1 cellular context compared by ENCODE assay signal in the genomic region with DNA sequence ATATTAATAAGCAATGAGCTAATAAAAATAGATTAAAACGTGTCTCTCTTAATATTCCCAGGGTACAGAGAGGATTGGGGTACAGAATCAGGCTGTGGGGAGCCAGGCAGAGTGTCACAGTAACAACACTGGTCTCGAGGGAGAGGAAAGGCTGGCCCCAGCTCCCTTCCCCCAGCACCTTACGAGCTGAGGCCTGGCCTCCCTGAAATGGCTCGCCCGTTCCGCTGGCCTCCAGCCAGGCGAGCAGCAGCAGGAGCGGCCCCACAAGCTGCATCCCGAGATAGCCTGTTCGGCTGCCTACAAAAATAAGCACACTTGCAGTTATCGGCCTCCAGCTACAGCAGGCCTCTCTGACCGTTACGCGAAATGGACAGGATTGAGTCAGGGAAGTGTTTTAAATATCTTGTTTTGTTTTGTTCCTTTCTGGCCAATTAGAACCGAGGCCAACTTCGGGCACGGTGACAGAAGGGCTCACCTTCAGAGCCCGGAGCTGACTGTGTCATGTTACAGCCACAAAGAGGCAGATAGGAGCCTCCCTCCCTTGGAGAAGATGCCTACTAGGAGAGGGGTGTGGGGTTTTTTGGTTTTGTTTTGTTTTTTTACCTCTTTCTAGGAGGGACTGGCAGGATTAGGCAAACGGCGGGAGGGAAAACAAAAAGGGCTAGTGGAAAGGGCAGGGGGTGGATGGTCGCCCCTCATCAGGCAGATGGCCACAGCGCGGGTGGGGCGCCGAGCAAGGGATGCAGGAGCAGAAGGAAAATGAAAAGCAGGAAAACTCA.
A peak's percentile ranks its signal among the peaks of the same experiment; 100 is the strongest.
TF ChIP-seq lines count a peak whose summit lies in the region.

No MANE protein-coding gene starts in this region.

TF ChIP-seq in K562, 482 proteins besides CTCF, POLR2A, EP300 and RAD21 (continued from another document and continues in another):
- TF ChIP-seq MECOM (CRISPR knock-in tag; IDR thresholded peaks at IDR 0.05) = 0 out of 2 replicates have a peak, but pooled peaks have one; percentile 7
- TF ChIP-seq XRCC5 (IDR thresholded peaks at IDR 0.05; ENCODE audit: low read depth, low read length) = 0 out of 2 replicates have a peak, but pooled peaks have one; percentile 23
- TF ChIP-seq, protein P1, sequence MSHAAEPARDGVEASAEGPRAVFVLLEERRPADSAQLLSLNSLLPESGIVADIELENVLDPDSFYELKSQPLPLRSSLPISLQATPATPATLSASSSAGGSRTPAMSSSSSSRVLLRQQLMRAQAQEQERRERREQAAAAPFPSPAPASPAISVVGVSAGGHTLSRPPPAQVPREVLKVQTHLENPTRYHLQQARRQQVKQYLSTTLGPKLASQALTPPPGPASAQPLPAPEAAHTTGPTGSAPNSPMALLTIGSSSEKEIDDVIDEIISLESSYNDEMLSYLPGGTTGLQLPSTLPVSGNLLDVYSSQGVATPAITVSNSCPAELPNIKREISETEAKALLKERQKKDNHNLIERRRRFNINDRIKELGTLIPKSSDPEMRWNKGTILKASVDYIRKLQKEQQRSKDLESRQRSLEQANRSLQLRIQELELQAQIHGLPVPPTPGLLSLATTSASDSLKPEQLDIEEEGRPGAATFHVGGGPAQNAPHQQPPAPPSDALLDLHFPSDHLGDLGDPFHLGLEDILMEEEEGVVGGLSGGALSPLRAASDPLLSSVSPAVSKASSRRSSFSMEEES (CRISPR knock-in tag; IDR thresholded peaks at IDR 0.05) = no peak
- TF ChIP-seq ZBTB26 (CRISPR knock-in tag; IDR thresholded peaks at IDR 0.05) = peak; percentile 55; the same call in 1 of the 2 replicates
- TF ChIP-seq ATF1 (CRISPR knock-in tag; IDR thresholded peaks at IDR 0.05) = no peak
- TF ChIP-seq ATF1 (tag; IDR thresholded peaks at IDR 0.05) = peak; percentile 92
- peak; percentile 99 for TF ChIP-seq CXXC5 (CRISPR knock-in tag; IDR thresholded peaks at IDR 0.05)
- TF ChIP-seq TEAD4 (IDR thresholded peaks at IDR 0.05; ENCODE audit: low read length) = peak; percentile 99
- TF ChIP-seq TEAD4 (CRISPR knock-in tag; IDR thresholded peaks at IDR 0.05; ENCODE audit: borderline replicate concordance) = no peak
- no peak for TF ChIP-seq RBM25 (IDR thresholded peaks at IDR 0.05; ENCODE audit: low read depth, low read length, severe bottlenecking)
- TF ChIP-seq, protein P2, sequence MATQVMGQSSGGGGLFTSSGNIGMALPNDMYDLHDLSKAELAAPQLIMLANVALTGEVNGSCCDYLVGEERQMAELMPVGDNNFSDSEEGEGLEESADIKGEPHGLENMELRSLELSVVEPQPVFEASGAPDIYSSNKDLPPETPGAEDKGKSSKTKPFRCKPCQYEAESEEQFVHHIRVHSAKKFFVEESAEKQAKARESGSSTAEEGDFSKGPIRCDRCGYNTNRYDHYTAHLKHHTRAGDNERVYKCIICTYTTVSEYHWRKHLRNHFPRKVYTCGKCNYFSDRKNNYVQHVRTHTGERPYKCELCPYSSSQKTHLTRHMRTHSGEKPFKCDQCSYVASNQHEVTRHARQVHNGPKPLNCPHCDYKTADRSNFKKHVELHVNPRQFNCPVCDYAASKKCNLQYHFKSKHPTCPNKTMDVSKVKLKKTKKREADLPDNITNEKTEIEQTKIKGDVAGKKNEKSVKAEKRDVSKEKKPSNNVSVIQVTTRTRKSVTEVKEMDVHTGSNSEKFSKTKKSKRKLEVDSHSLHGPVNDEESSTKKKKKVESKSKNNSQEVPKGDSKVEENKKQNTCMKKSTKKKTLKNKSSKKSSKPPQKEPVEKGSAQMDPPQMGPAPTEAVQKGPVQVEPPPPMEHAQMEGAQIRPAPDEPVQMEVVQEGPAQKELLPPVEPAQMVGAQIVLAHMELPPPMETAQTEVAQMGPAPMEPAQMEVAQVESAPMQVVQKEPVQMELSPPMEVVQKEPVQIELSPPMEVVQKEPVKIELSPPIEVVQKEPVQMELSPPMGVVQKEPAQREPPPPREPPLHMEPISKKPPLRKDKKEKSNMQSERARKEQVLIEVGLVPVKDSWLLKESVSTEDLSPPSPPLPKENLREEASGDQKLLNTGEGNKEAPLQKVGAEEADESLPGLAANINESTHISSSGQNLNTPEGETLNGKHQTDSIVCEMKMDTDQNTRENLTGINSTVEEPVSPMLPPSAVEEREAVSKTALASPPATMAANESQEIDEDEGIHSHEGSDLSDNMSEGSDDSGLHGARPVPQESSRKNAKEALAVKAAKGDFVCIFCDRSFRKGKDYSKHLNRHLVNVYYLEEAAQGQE (CRISPR knock-in tag; IDR thresholded peaks at IDR 0.05; ENCODE audit: low read depth) = no peak
- TF ChIP-seq SMARCC2 (IDR thresholded peaks at IDR 0.05; ENCODE audit: low read depth) = peak; percentile 94; the same call in 1 of the 2 replicates
- TF ChIP-seq ZNF318 (IDR thresholded peaks at IDR 0.05; ENCODE audit: borderline replicate concordance in 1 of 2, low read depth in 1 of 2) = peak in 1 of 2 experiments; percentile 62; a peak in 1 of 4 replicates
- TF ChIP-seq SAP30 (IDR thresholded peaks at IDR 0.05; ENCODE audit: borderline replicate concordance, insufficient read depth, low read depth, low read length, poor library complexity, severe bottlenecking) = peak; percentile 35
- TF ChIP-seq, protein P3, sequence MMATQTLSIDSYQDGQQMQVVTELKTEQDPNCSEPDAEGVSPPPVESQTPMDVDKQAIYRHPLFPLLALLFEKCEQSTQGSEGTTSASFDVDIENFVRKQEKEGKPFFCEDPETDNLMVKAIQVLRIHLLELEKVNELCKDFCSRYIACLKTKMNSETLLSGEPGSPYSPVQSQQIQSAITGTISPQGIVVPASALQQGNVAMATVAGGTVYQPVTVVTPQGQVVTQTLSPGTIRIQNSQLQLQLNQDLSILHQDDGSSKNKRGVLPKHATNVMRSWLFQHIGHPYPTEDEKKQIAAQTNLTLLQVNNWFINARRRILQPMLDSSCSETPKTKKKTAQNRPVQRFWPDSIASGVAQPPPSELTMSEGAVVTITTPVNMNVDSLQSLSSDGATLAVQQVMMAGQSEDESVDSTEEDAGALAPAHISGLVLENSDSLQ (IDR thresholded peaks at IDR 0.05) = peak; percentile 87
- TF ChIP-seq PHTF2 (CRISPR knock-in tag; IDR thresholded peaks at IDR 0.05) = no peak
- TF ChIP-seq, protein P4, sequence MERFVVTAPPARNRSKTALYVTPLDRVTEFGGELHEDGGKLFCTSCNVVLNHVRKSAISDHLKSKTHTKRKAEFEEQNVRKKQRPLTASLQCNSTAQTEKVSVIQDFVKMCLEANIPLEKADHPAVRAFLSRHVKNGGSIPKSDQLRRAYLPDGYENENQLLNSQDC (CRISPR knock-in tag; IDR thresholded peaks at IDR 0.05) = 0 out of 2 replicates have a peak, but pooled peaks have one; percentile 5
- no peak for TF ChIP-seq SLC30A9 (CRISPR knock-in tag; IDR thresholded peaks at IDR 0.05)
- no peak for TF ChIP-seq ZNF324 (CRISPR knock-in tag; IDR thresholded peaks at IDR 0.05)
- TF ChIP-seq ZNF311 (CRISPR knock-in tag; IDR thresholded peaks at IDR 0.05) = peak; percentile 77
- peak; percentile 71; the same call in 1 of the 2 replicates for TF ChIP-seq ZBTB1 (CRISPR knock-in tag; IDR thresholded peaks at IDR 0.05; ENCODE audit: borderline replicate concordance, low read depth)
- TF ChIP-seq SMAD4 (CRISPR knock-in tag; conservative IDR thresholded peaks at IDR 0.05) = peak; percentile 98
- TF ChIP-seq BCOR (IDR thresholded peaks at IDR 0.05) = peak; percentile 89
- TF ChIP-seq LEF1 (IDR thresholded peaks at IDR 0.05) = peak; percentile 99
- TF ChIP-seq PRPF4 (IDR thresholded peaks at IDR 0.05; ENCODE audit: insufficient read depth, low read depth, low read length, poor library complexity, severe bottlenecking) = no peak
- peak; percentile 79 for TF ChIP-seq ARID4B (CRISPR knock-in tag; IDR thresholded peaks at IDR 0.05)
- TF ChIP-seq, protein P5, sequence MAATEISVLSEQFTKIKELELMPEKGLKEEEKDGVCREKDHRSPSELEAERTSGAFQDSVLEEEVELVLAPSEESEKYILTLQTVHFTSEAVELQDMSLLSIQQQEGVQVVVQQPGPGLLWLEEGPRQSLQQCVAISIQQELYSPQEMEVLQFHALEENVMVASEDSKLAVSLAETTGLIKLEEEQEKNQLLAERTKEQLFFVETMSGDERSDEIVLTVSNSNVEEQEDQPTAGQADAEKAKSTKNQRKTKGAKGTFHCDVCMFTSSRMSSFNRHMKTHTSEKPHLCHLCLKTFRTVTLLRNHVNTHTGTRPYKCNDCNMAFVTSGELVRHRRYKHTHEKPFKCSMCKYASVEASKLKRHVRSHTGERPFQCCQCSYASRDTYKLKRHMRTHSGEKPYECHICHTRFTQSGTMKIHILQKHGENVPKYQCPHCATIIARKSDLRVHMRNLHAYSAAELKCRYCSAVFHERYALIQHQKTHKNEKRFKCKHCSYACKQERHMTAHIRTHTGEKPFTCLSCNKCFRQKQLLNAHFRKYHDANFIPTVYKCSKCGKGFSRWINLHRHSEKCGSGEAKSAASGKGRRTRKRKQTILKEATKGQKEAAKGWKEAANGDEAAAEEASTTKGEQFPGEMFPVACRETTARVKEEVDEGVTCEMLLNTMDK (IDR thresholded peaks at IDR 0.05; ENCODE audit: borderline replicate concordance, insufficient read depth, low read depth, low read length, poor library complexity, severe bottlenecking) = no peak
